ENCODE assay signal across 8 cellular contexts in the genomic region with DNA sequence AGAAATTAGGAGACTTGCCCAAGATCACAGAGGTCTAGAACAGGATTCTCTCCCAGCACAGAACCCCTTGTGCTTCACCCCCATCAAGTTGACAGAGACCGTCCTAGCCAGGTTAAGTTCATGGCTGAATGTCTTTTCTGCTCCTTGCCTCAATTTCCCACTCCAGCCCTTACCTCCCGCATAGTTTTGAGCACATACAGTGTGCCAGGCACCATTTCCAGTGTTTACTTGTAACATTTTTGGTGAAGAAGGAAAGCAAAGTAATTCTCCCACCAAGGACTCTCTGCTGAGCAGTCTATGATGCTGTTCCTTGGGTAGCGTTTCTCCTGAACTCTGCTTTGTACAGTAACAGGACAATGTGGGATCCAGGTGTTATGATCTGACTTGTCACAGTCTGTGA. TPM values are rescaled to one million over a fixed set of nuclear protein-coding genes. Genes with fewer than 3 reads are reported as not detected.
DNase-seq lines count a peak whose midpoint lies in the region; ATAC-seq and TF ChIP-seq lines count a peak whose summit lies in the region.

No MANE protein-coding gene starts in this region.

- peaks cover 16% of the 10 kb centered on the region for H3K4me1 ChIP-seq in iPS-18a (ENCODE audit: control insufficient read depth, low read depth, low read length)
- H3K4me1 ChIP-seq in spleen, result peaks cover 3 to 48% (median 30%) of the 10 kb centered on the region in 6 donors
- peaks cover 13 to 33% of the 10 kb centered on the region in 2 donors for H3K4me1 ChIP-seq in adrenal gland (replicated peaks in 1 of 2)

- H3K27me3 Mint-ChIP-seq in HFFc6 (ENCODE audit: insufficient read depth), result no peaks in the 10 kb centered on the region; the same call in 1 of the 2 replicates
- no peaks in the 10 kb centered on the region for H3K27me3 Mint-ChIP-seq in activated T-helper 17 cell treated with anti-CD3 and anti-CD28 coated beads, Interleukin-2, amount 50 U/mL, for 72 hours

- H3K9ac ChIP-seq in iPS-18a (ENCODE audit: low read length), result peak overlapping the region; percentile 62

- no peak for ATAC-seq in activated T-helper 17 cell treated with anti-CD3 and anti-CD28 coated beads, Interleukin-2, amount 50 U/mL, for 72 hours (replicated peaks)
- ATAC-seq in GM21360 (IDR thresholded peaks at IDR 0.05; ENCODE audit: unreplicated experiment), result no peak

- H3K9me3 ChIP-seq in iPS-18a (ENCODE audit: control insufficient read depth, low read depth, low read length), result no peaks in the 10 kb centered on the region
- H3K9me3 ChIP-seq in spleen, result no peaks in the 10 kb centered on the region
- no peaks in the 10 kb centered on the region for H3K9me3 ChIP-seq in adrenal gland (replicated peaks in 1 of 3)

- TF ChIP-seq POLR2A in spleen (IDR thresholded peaks at IDR 0.05) (no peak), adrenal gland (IDR thresholded peaks at IDR 0.05) (no peak), erythroblast (IDR thresholded peaks at IDR 0.05; ENCODE audit: low read length) (no peak)

- peaks cover 32% of the 10 kb centered on the region for H3K36me3 ChIP-seq in iPS-18a (ENCODE audit: control insufficient read depth, low read depth, low read length)
- H3K36me3 ChIP-seq in spleen, result peaks cover 0 to 34% (median 25%) of the 10 kb centered on the region in 6 donors
- peaks cover 0 to 28% of the 10 kb centered on the region in 2 donors for H3K36me3 ChIP-seq in adrenal gland (replicated peaks in 1 of 2)

- H3K4me3 Mint-ChIP-seq in HFFc6, result peak overlapping the region; percentile 98
- peak overlapping the region; percentile 99 for H3K4me3 Mint-ChIP-seq in activated T-helper 17 cell treated with anti-CD3 and anti-CD28 coated beads, Interleukin-2, amount 50 U/mL, for 72 hours

- H3K27ac ChIP-seq in iPS-18a (ENCODE audit: low read length) (peak overlapping the region; percentile 56), spleen (peak overlapping the region in 6 of 8 donors; percentile 49 to 93 (median 89)), adrenal gland (peak overlapping the region in 2 of 5 donors; percentile 91 to 93)

- H3K9me3 Mint-ChIP-seq in HFFc6, result no peaks in the 10 kb centered on the region
- H3K9me3 Mint-ChIP-seq in activated T-helper 17 cell treated with anti-CD3 and anti-CD28 coated beads, Interleukin-2, amount 50 U/mL, for 72 hours, result no peaks in the 10 kb centered on the region

- H3K4me1 Mint-ChIP-seq in HFFc6 (ENCODE audit: low read depth), result peaks cover 62% of the 10 kb centered on the region
- peaks cover 26% of the 10 kb centered on the region for H3K4me1 Mint-ChIP-seq in activated T-helper 17 cell treated with anti-CD3 and anti-CD28 coated beads, Interleukin-2, amount 50 U/mL, for 72 hours

- 81 to 90% (median 87%) methylated on average over 3 of the region's 3 CpGs for WGBS in spleen, 5 donors
- 80 to 89% (median 82%) methylated on average over 3 of the region's 3 CpGs for WGBS in adrenal gland, 4 donors

- no peaks in the 10 kb centered on the region for H3K27me3 ChIP-seq in iPS-18a (ENCODE audit: control insufficient read depth, insufficient read depth, low read length)
- H3K27me3 ChIP-seq in spleen (replicated peaks in 1 of 7), result no peaks in the 10 kb centered on the region
- no peaks in the 10 kb centered on the region for H3K27me3 ChIP-seq in adrenal gland

- peak overlapping the region; percentile 91 for H3K4me3 ChIP-seq in iPS-18a (ENCODE audit: low read length)
- H3K4me3 ChIP-seq in spleen, result peak overlapping the region in 6 of 8 donors; percentile 59 to 94 (median 74)
- H3K4me3 ChIP-seq in adrenal gland, result peak overlapping the region in 1 of 4 donors; percentile 83

- DNase-seq in HFFc6, result no peak
- DNase-seq in spleen, result no peak
- DNase-seq in NOMO-1 treated with dmso at 0.1 percent for 144 hours (lab: John Stamatoyannopoulos, UW; ENCODE audit: unreplicated experiment), result no peak
- no peak for DNase-seq in adrenal gland
- no peak for DNase-seq in erythroblast (lab: John Stamatoyannopoulos, UW)

- peak overlapping the region; percentile 95 for H3K27ac Mint-ChIP-seq in HFFc6
- H3K27ac Mint-ChIP-seq in activated T-helper 17 cell treated with anti-CD3 and anti-CD28 coated beads, Interleukin-2, amount 50 U/mL, for 72 hours, result peak overlapping the region; percentile 94

- intact Hi-C loops in spleen (cut with DNase I; ENCODE audit: low total_unique reads), result loop anchor here (10.0 kb wide), 1 partner anchor 155 kb away; no protein-coding TSS in a partner anchor
- intact Hi-C loops in adrenal gland (cut with DNase I), result no loop called here

- peaks cover 31% of the 10 kb centered on the region for H3K36me3 Mint-ChIP-seq in HFFc6 (ENCODE audit: low read depth)
- peaks cover 51% of the 10 kb centered on the region for H3K36me3 Mint-ChIP-seq in activated T-helper 17 cell treated with anti-CD3 and anti-CD28 coated beads, Interleukin-2, amount 50 U/mL, for 72 hours (ENCODE audit: low read depth)

- TF ChIP-seq CTCF in HFFc6 (IDR thresholded peaks at IDR 0.05), result no peak
- TF ChIP-seq CTCF in spleen (IDR thresholded peaks at IDR 0.05 in 8 of 11, conservative IDR thresholded peaks at IDR 0.05 in 3 of 11), result no peak
- no peak for TF ChIP-seq CTCF in adrenal gland (IDR thresholded peaks at IDR 0.05)

RNA-seq across cellular contexts. Expression of a gene that starts 1.2 kb away (rescaled TPM):
- total RNA-seq in HFFc6 (2021; fragmentation: NEBNext Ultra II Directional; extraction: Animal tissue kit (Norgen Biotek cat#: 25700)), result 10 to 100 TPM; 22.2 to 31.6 (median 27.5) TPM
- total RNA-seq in activated T-helper 17 cell treated with anti-CD3 and anti-CD28 coated beads, Interleukin-2, amount 50 U/mL, for 72 hours, result 10 to 100 TPM; 11.2 to 31.0 TPM
- total RNA-seq in spleen, result 10 to 100 TPM; 12.0 to 32.8 (median 24.9) TPM
- polyA plus RNA-seq in spleen, result 1 to 10 TPM; 7.2 to 8.6 (median 7.9) TPM
- 10 to 100 TPM; 21.4 to 93.4 (median 48.8) TPM for total RNA-seq in adrenal gland
- polyA plus RNA-seq in adrenal gland, result 10 to 100 TPM; 23.3 to 44.5 (median 41.8) TPM

RNA-seq across cellular contexts. Expression of a gene that starts 10.3 kb away (rescaled TPM):
- 100 to 1,000 TPM; 292 to 311 (median 302) TPM for total RNA-seq in HFFc6 (2021; fragmentation: NEBNext Ultra II Directional; extraction: Animal tissue kit (Norgen Biotek cat#: 25700))
- 100 to 1,000 TPM; 218 to 229 TPM for total RNA-seq in activated T-helper 17 cell treated with anti-CD3 and anti-CD28 coated beads, Interleukin-2, amount 50 U/mL, for 72 hours
- total RNA-seq in spleen (100 to 1,000 TPM; 107 to 176 (median 123) TPM), adrenal gland (100 to 1,000 TPM; 203 to 382 (median 291) TPM)
- polyA plus RNA-seq in spleen (100 to 1,000 TPM; 102 to 165 (median 147) TPM), adrenal gland (100 to 1,000 TPM in 2 of 3 donors, 10 to 100 TPM in 1; 91.8 to 537 (median 190) TPM)

RNA-seq across cellular contexts. Expression of a gene that starts 44.8 kb away (rescaled TPM):
- not detected for total RNA-seq in HFFc6 (2021; fragmentation: NEBNext Ultra II Directional; extraction: Animal tissue kit (Norgen Biotek cat#: 25700))
- total RNA-seq in activated T-helper 17 cell treated with anti-CD3 and anti-CD28 coated beads, Interleukin-2, amount 50 U/mL, for 72 hours, result not detected
- total RNA-seq in spleen, result not detected
- polyA plus RNA-seq in spleen, result not detected
- not detected for total RNA-seq in adrenal gland
- polyA plus RNA-seq in adrenal gland, result not detected
